Comparison of ENCODE assay signal across 1 cellular context in genomic region chr17:75412455-75413317, GRCh38.
A peak's percentile ranks its signal among the peaks of the same experiment; 100 is the strongest.
TF ChIP-seq lines count a peak whose summit lies in the region.

No MANE protein-coding gene starts in this region.

TF ChIP-seq in HepG2, 621 proteins besides CTCF, POLR2A, EP300 and RAD21 (continued from another document):
- TF ChIP-seq PATZ1 (CRISPR knock-in tag; IDR thresholded peaks at IDR 0.05) (peak; percentile 53; the same call in 1 of the 2 replicates), WIZ (CRISPR knock-in tag; IDR thresholded peaks at IDR 0.05) (no peak), POGK (CRISPR knock-in tag; conservative IDR thresholded peaks at IDR 0.05) (peak; percentile 26; the same call in 1 of the 2 replicates), HDAC1 (CRISPR knock-in tag; IDR thresholded peaks at IDR 0.05) (0 out of 2 replicates have a peak, but pooled peaks have one; percentile 21), HOXA3 (CRISPR knock-in tag; IDR thresholded peaks at IDR 0.05) (0 out of 2 replicates have a peak, but pooled peaks have one; percentile 14), ZNF652 (CRISPR knock-in tag; IDR thresholded peaks at IDR 0.05; ENCODE audit: borderline replicate concordance, low read depth) (0 out of 2 replicates have a peak, but pooled peaks have one; percentile 27), KLF16 (CRISPR knock-in tag; IDR thresholded peaks at IDR 0.05) (peak in 1 of 2 experiments; percentile 72; a peak in 1 of 4 replicates), KLF11 (CRISPR knock-in tag; IDR thresholded peaks at IDR 0.05) (no peak), E2F2 (CRISPR knock-in tag; IDR thresholded peaks at IDR 0.05; ENCODE audit: borderline replicate concordance) (no peak), BHLHE40 (IDR thresholded peaks at IDR 0.05; ENCODE audit: low read length) (peak; percentile 33; the same call in 1 of the 2 replicates), STAG1 (CRISPR knock-in tag; IDR thresholded peaks at IDR 0.05) (peak; percentile 95)
